1 cellular context compared by ENCODE assay signal in genomic region chr17:44941712-44942331, GRCh38.
TF ChIP-seq lines count a peak whose summit lies in the region.

No MANE protein-coding gene starts in this region.

TF ChIP-seq in GM23338, 12 proteins besides CTCF, POLR2A, EP300 and RAD21 (continued from another document):
- TF ChIP-seq EZH2 (IDR thresholded peaks at IDR 0.05; ENCODE audit: low read depth, unreplicated experiment) (no peak), EZH2phosphoT487 (IDR thresholded peaks at IDR 0.05; ENCODE audit: unreplicated experiment) (no peak), REST (IDR thresholded peaks at IDR 0.05; ENCODE audit: unreplicated experiment) (no peak), JUNB (IDR thresholded peaks at IDR 0.05; ENCODE audit: unreplicated experiment) (no peak), ZNF331 (CRISPR knock-in tag; IDR thresholded peaks at IDR 0.05; ENCODE audit: low read depth) (no peak), ETS1 (IDR thresholded peaks at IDR 0.05) (no peak), CREB1 (CRISPR knock-in tag; IDR thresholded peaks at IDR 0.05; ENCODE audit: low read depth) (no peak), POLR2AphosphoS5 (IDR thresholded peaks at IDR 0.05; ENCODE audit: low read depth) (no peak), ZNF462 (CRISPR knock-in tag; IDR thresholded peaks at IDR 0.05) (no peak), NANOG (IDR thresholded peaks at IDR 0.05; ENCODE audit: borderline replicate concordance) (no peak)
